Comparison of ENCODE assay signal across 15 cellular contexts in the genomic region with DNA sequence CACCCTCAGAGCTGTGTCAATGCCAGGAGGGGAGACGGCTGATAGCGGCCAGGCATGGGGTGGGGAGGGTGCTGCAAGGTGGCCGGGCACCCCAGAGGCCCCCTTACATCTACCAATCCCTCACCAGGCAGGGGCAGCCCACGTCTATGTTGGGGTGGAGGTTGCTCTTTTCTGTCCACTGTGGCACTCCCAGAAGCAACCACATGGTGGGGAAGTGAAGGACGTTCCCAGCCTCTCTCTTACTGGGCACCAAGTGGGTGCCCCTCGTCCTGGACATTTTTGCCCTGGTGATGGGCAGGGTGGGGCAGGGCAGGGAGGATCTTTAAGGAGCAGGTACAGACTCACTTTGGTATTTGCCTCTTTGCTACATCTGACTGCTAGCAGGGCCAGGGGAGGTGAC. TPM values are rescaled to one million over a fixed set of nuclear protein-coding genes. Genes with fewer than 3 reads are reported as not detected.
DNase-seq lines count a peak whose midpoint lies in the region; ATAC-seq, FAIRE-seq and TF ChIP-seq lines count a peak whose summit lies in the region.
"Had no signal": no experiment of that assay in that cellular context is flagged by ENCODE, and none has a peak within 500 bp of the region (broad histone marks: within the 10 kb centered on the region; RNA-seq: fewer than 3 reads in every experiment).

No MANE protein-coding gene starts in this region.

- H3K4me3 Mint-ChIP-seq in astrocyte (ENCODE audit: unreplicated experiment), result no peak overlapping the region
- H3K4me3 Mint-ChIP-seq: activated CD4-positive, alpha-beta memory T cell treated with anti-CD3 and anti-CD28 coated beads, Interleukin-2, amount 10 ng/mL, durations not matched to agents 7 days and 5 days; activated naive CD4-positive, alpha-beta T cell treated with anti-CD3 and anti-CD28 coated beads for 36 hours had no signal

- TF ChIP-seq CTCF in GM12873 (IDR thresholded peaks at IDR 0.05; ENCODE audit: insufficient read depth, low read depth, low read length, missing control alignments) (peak; percentile 20), astrocyte (IDR thresholded peaks at IDR 0.05; ENCODE audit: insufficient read depth, low read depth, low read length) (peak; percentile 2)

- H3K27ac ChIP-seq in astrocyte (ENCODE audit: low read depth, low read length) (no peak overlapping the region), substantia nigra (ENCODE audit: low read depth, low read length, poor library complexity, severe bottlenecking) (peak overlapping the region; percentile 41)
- H3K27ac ChIP-seq: lower lobe of right lung had no signal

- DNase-seq in astrocyte (ENCODE audit: low read depth) (no peak), left cardiac atrium (no peak), substantia nigra (lab: John Stamatoyannopoulos, UW) (peak in 2 of 49 donors; percentile 18 to 19), superior temporal gyrus (ENCODE audit: extremely low spot score) (no peak), cerebellar nuclear complex (lab: John Stamatoyannopoulos, UW) (no peak)
- DNase-seq: activated CD4-positive, alpha-beta memory T cell treated with anti-CD3 and anti-CD28 coated beads, Interleukin-2, amount 10 ng/mL, durations not matched to agents 7 days and 5 days; activated naive CD4-positive, alpha-beta T cell treated with anti-CD3 and anti-CD28 coated beads for 36 hours; COR-L47; lower lobe of right lung; NCI-H1694 treated with DMSO at 0.1 percent for 48 hours; occipital lobe; T-helper 2 cell had no signal

- H3K27me3 Mint-ChIP-seq in astrocyte (ENCODE audit: low read depth, unreplicated experiment), result peaks cover 31% of the 10 kb centered on the region

- no peak overlapping the region for H3K4me3 ChIP-seq in astrocyte (ENCODE audit: insufficient read depth, low read depth, low read length)
- H3K4me3 ChIP-seq: lower lobe of right lung had no signal

- H4K20me1 ChIP-seq in astrocyte (ENCODE audit: insufficient read depth, low read length), result no peaks in the 10 kb centered on the region

- peak; percentile 7 to 36 for ATAC-seq in left cardiac atrium
- ATAC-seq in activated CD4-positive, CD25-positive, alpha-beta regulatory T cell treated with anti-CD3 and anti-CD28 coated beads, Interleukin-2, amount 50 U/mL, for 24 hours, result no peak
- ATAC-seq: HCT116 had no signal

- no peak overlapping the region for H3K27ac Mint-ChIP-seq in astrocyte (ENCODE audit: unreplicated experiment)
- H3K27ac Mint-ChIP-seq: activated CD4-positive, alpha-beta memory T cell treated with anti-CD3 and anti-CD28 coated beads, Interleukin-2, amount 10 ng/mL, durations not matched to agents 7 days and 5 days; activated naive CD4-positive, alpha-beta T cell treated with anti-CD3 and anti-CD28 coated beads for 36 hours had no signal

- H3K9me3 Mint-ChIP-seq in astrocyte (ENCODE audit: unreplicated experiment), result peaks cover 12% of the 10 kb centered on the region
- H3K9me3 Mint-ChIP-seq: activated CD4-positive, alpha-beta memory T cell treated with anti-CD3 and anti-CD28 coated beads, Interleukin-2, amount 10 ng/mL, durations not matched to agents 7 days and 5 days had no signal

- peaks cover 26% of the 10 kb centered on the region for H3K4me1 ChIP-seq in astrocyte (ENCODE audit: insufficient read depth, low read length)

- peaks cover 6% of the 10 kb centered on the region for H3K79me2 ChIP-seq in astrocyte (ENCODE audit: insufficient read depth, low read length)

- no peak overlapping the region for H3K9ac ChIP-seq in astrocyte (ENCODE audit: low read length)

- peaks cover 8% of the 10 kb centered on the region for H3K9me3 ChIP-seq in astrocyte (ENCODE audit: insufficient read depth, low read depth, low read length)
- H3K9me3 ChIP-seq: lower lobe of right lung had no signal

- no peaks in the 10 kb centered on the region for H3K27me3 ChIP-seq in astrocyte (ENCODE audit: insufficient read depth, low read length)

- no peak overlapping the region for H2AFZ ChIP-seq in astrocyte (ENCODE audit: low read depth, low read length)

- FAIRE-seq in astrocyte (lab: Jason Lieb, UNC), result no peak

- peaks cover 32% of the 10 kb centered on the region for H3K36me3 Mint-ChIP-seq in astrocyte (ENCODE audit: low read depth, unreplicated experiment)

- intact Hi-C loops in left cardiac atrium (cut with DNase I), result loop anchor here in 1 of 2 donors (5.0 kb wide), 1 partner anchor 426 kb away; no protein-coding TSS in a partner anchor

- no peak overlapping the region for H3K4me2 ChIP-seq in astrocyte (ENCODE audit: low read length)

- peaks cover 4% of the 10 kb centered on the region for H3K4me1 Mint-ChIP-seq in astrocyte (ENCODE audit: low read depth, unreplicated experiment)

- no peaks in the 10 kb centered on the region for H3K36me3 ChIP-seq in astrocyte (ENCODE audit: insufficient read depth, low read length)
- H3K36me3 ChIP-seq: lower lobe of right lung had no signal

RNA-seq across cellular contexts. Expression of gene NECTIN1, which starts 47.5 kb away (rescaled TPM):
- total RNA-seq in astrocyte (16.9 and 17.7 TPM in 2 replicates), left cardiac atrium (1 to 10 TPM; 6.6 to 8.8 TPM)

Comparison
In these comparisons a context has a peak if more than half of its experiments do, and no peak if none do; other contexts are left out.
1. ATAC-seq: peak in left cardiac atrium (2 of 2); none in activated CD4-positive, CD25-positive, alpha-beta regulatory T cell treated with anti-CD3 and anti-CD28 coated beads, Interleukin-2, amount 50 U/mL, for 24 hours (0 of 2).